Comparison of ENCODE assay signal across 26 cellular contexts in genomic region chr15:27864076-27864475, GRCh38.
"Had no signal": no experiment of that assay in that cellular context is flagged by ENCODE, and none has a peak within 500 bp of the region (broad histone marks: within the 10 kb centered on the region; RNA-seq: fewer than 3 reads in every experiment).

No MANE protein-coding gene starts in this region.

- H3K27me3 Mint-ChIP-seq: effector memory CD8-positive, alpha-beta T cell had no signal

- H3K27ac Mint-ChIP-seq: effector memory CD8-positive, alpha-beta T cell; naive thymus-derived CD8-positive, alpha-beta T cell; nephron progenitor cell; stimulated activated effector memory CD8-positive, alpha-beta T cell treated with anti-CD3 and anti-CD28 coated beads, Interleukin-12 subunit alpha, Interleukin-12 subunit beta, amount 100 ng/mL, for 72 hours; type B pancreatic cell had no signal

- H3K4me1 ChIP-seq: heart right ventricle, lower lobe of right lung, psoas muscle, sigmoid colon, stomach, testis, tibial artery had no signal

- H3K4me3 ChIP-seq: esophagus squamous epithelium, heart right ventricle, lower lobe of right lung, ovary, psoas muscle, sigmoid colon, stomach, testis, tibial artery had no signal

- DNase-seq: cortex of kidney; effector memory CD8-positive, alpha-beta T cell; erythroblast; esophagus squamous epithelium; foreskin melanocyte; glutamatergic neuron; heart right ventricle; hippocampal formation; left ventricle myocardium superior; lower lobe of right lung; naive thymus-derived CD8-positive, alpha-beta T cell; nephron progenitor cell; occipital lobe; ovary; posterior cingulate gyrus; psoas muscle; right cardiac atrium; sigmoid colon; stimulated activated CD4-positive, alpha-beta T cell treated with anti-CD3 and anti-CD28 coated beads, Interleukin-2, amount 100 ng/mL, for 24 hours; stimulated activated CD4-positive, alpha-beta T cell treated with anti-CD3 and anti-CD28 coated beads, Interleukin-4, amount 100 ng/mL, for 24 hours; stimulated activated naive CD4-positive, alpha-beta T cell treated with Interleukin-2 at 50 U/mL for 16 hours; stomach; testis; tibial artery had no signal

- H3K9me3 ChIP-seq: esophagus squamous epithelium, heart right ventricle, lower lobe of right lung, ovary, psoas muscle, testis had no signal

- H3K36me3 ChIP-seq: esophagus squamous epithelium, heart right ventricle, lower lobe of right lung, ovary, sigmoid colon, stomach had no signal

- H3K36me3 Mint-ChIP-seq: naive thymus-derived CD8-positive, alpha-beta T cell; stimulated activated effector memory CD8-positive, alpha-beta T cell treated with anti-CD3 and anti-CD28 coated beads, Interleukin-12 subunit alpha, Interleukin-12 subunit beta, amount 100 ng/mL, for 72 hours; type B pancreatic cell had no signal

- ATAC-seq: effector memory CD8-positive, alpha-beta T cell; heart right ventricle; left ventricle myocardium superior; lower lobe of right lung; naive thymus-derived CD8-positive, alpha-beta T cell; psoas muscle; right cardiac atrium; stimulated activated effector memory CD8-positive, alpha-beta T cell treated with anti-CD3 and anti-CD28 coated beads, Interleukin-12 subunit alpha, Interleukin-12 subunit beta, amount 100 ng/mL, for 72 hours had no signal

- H3K27ac ChIP-seq: esophagus squamous epithelium, heart right ventricle, lower lobe of right lung, ovary, psoas muscle, sigmoid colon, stomach, testis, tibial artery had no signal

- H3K4me1 Mint-ChIP-seq: naive thymus-derived CD8-positive, alpha-beta T cell; nephron progenitor cell; stimulated activated effector memory CD8-positive, alpha-beta T cell treated with anti-CD3 and anti-CD28 coated beads, Interleukin-12 subunit alpha, Interleukin-12 subunit beta, amount 100 ng/mL, for 72 hours had no signal

- H3K4me3 Mint-ChIP-seq: effector memory CD8-positive, alpha-beta T cell; naive thymus-derived CD8-positive, alpha-beta T cell; nephron progenitor cell; stimulated activated effector memory CD8-positive, alpha-beta T cell treated with anti-CD3 and anti-CD28 coated beads, Interleukin-12 subunit alpha, Interleukin-12 subunit beta, amount 100 ng/mL, for 72 hours; type B pancreatic cell had no signal

- H3K27me3 ChIP-seq: esophagus squamous epithelium, ovary, sigmoid colon, stomach, testis, tibial artery had no signal
